1 cellular context compared by ENCODE assay signal in the genomic region with DNA sequence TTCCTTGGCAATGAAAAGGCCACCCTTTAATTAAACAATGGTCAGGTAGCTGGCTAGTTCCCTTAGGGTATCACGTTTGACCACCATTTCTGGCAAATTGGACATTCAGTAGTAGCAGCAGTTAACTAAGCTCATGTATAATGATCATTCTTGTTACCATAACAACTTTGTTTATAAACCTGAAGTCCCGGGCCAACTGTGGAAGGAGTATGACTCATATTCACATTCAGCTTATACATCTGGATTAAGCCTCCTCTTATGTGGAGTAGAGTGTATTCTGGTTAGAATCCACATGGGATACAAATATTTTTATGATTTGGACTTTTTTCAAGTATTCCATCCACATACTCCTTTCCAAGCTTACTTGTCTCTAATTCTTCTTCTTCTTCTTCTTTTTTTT.
TF ChIP-seq lines count a peak whose summit lies in the region.

No MANE protein-coding gene starts in this region.

TF ChIP-seq in GM23338, 12 proteins besides CTCF, POLR2A, EP300 and RAD21 (continued from another document):
- TF ChIP-seq, protein P1, sequence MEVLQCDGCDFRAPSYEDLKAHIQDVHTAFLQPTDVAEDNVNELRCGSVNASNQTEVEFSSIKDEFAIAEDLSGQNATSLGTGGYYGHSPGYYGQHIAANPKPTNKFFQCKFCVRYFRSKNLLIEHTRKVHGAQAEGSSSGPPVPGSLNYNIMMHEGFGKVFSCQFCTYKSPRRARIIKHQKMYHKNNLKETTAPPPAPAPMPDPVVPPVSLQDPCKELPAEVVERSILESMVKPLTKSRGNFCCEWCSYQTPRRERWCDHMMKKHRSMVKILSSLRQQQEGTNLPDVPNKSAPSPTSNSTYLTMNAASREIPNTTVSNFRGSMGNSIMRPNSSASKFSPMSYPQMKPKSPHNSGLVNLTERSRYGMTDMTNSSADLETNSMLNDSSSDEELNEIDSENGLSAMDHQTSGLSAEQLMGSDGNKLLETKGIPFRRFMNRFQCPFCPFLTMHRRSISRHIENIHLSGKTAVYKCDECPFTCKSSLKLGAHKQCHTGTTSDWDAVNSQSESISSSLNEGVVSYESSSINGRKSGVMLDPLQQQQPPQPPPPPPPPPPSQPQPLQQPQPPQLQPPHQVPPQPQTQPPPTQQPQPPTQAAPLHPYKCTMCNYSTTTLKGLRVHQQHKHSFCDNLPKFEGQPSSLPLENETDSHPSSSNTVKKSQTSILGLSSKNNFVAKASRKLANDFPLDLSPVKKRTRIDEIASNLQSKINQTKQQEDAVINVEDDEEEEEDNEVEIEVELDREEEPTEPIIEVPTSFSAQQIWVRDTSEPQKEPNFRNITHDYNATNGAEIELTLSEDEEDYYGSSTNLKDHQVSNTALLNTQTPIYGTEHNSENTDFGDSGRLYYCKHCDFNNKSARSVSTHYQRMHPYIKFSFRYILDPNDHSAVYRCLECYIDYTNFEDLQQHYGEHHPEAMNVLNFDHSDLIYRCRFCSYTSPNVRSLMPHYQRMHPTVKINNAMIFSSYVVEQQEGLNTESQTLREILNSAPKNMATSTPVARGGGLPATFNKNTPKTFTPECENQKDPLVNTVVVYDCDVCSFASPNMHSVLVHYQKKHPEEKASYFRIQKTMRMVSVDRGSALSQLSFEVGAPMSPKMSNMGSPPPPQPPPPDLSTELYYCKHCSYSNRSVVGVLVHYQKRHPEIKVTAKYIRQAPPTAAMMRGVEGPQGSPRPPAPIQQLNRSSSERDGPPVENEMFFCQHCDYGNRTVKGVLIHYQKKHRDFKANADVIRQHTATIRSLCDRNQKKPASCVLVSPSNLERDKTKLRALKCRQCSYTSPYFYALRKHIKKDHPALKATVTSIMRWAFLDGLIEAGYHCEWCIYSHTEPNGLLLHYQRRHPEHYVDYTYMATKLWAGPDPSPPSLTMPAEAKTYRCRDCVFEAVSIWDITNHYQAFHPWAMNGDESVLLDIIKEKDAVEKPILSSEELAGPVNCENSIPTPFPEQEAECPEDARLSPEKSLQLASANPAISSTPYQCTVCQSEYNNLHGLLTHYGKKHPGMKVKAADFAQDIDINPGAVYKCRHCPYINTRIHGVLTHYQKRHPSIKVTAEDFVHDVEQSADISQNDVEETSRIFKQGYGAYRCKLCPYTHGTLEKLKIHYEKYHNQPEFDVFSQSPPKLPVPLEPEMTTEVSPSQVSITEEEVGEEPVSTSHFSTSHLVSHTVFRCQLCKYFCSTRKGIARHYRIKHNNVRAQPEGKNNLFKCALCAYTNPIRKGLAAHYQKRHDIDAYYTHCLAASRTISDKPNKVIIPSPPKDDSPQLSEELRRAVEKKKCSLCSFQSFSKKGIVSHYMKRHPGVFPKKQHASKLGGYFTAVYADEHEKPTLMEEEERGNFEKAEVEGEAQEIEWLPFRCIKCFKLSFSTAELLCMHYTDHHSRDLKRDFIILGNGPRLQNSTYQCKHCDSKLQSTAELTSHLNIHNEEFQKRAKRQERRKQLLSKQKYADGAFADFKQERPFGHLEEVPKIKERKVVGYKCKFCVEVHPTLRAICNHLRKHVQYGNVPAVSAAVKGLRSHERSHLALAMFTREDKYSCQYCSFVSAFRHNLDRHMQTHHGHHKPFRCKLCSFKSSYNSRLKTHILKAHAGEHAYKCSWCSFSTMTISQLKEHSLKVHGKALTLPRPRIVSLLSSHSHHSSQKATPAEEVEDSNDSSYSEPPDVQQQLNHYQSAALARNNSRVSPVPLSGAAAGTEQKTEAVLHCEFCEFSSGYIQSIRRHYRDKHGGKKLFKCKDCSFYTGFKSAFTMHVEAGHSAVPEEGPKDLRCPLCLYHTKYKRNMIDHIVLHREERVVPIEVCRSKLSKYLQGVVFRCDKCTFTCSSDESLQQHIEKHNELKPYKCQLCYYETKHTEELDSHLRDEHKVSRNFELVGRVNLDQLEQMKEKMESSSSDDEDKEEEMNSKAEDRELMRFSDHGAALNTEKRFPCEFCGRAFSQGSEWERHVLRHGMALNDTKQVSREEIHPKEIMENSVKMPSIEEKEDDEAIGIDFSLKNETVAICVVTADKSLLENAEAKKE (CRISPR knock-in tag; IDR thresholded peaks at IDR 0.05), result no peak
- TF ChIP-seq EZH2phosphoT487 (IDR thresholded peaks at IDR 0.05; ENCODE audit: unreplicated experiment) (no peak), ETS1 (IDR thresholded peaks at IDR 0.05) (no peak), EZH2 (IDR thresholded peaks at IDR 0.05; ENCODE audit: low read depth, unreplicated experiment) (no peak), POLR2AphosphoS5 (IDR thresholded peaks at IDR 0.05; ENCODE audit: low read depth) (no peak), JUNB (IDR thresholded peaks at IDR 0.05; ENCODE audit: unreplicated experiment) (no peak), STAT1 (IDR thresholded peaks at IDR 0.05; ENCODE audit: unreplicated experiment) (no peak), REST (IDR thresholded peaks at IDR 0.05; ENCODE audit: unreplicated experiment) (no peak)
